8 cellular contexts compared by ENCODE assay signal in genomic region chr14:39169541-39169900, GRCh38. TPM values are rescaled to one million over a fixed set of nuclear protein-coding genes. Genes with fewer than 3 reads are reported as not detected.
DNase-seq lines count a peak whose midpoint lies in the region; ATAC-seq and TF ChIP-seq lines count a peak whose summit lies in the region.

No MANE protein-coding gene starts in this region.

- H3K27ac ChIP-seq in OCI-LY7 (ENCODE audit: low read depth, low read length, poor library complexity, severe bottlenecking) = peak overlapping the region; percentile 75
- peak overlapping the region; percentile 94 for H3K27ac ChIP-seq in effector memory CD4-positive, alpha-beta T cell (ENCODE audit: insufficient read depth, low read length, poor library complexity, severe bottlenecking)

- H3K9me2 ChIP-seq in OCI-LY7 (ENCODE audit: insufficient read depth, low read length) = no peaks in the 10 kb centered on the region

- intact Hi-C loops in OCI-LY7 (cut with micrococcal nuclease; ENCODE audit: unreplicated experiment) = no loop called here

- H3K4me3 Mint-ChIP-seq in activated T-cell treated with anti-CD3 and anti-CD28 coated beads, Interleukin-2, amount 50 U/mL, for 24 hours = peak overlapping the region; percentile 94

- no peak for ATAC-seq in HG03039 (IDR thresholded peaks at IDR 0.05; ENCODE audit: unreplicated experiment)

- H3K27ac Mint-ChIP-seq in activated T-cell treated with anti-CD3 and anti-CD28 coated beads, Interleukin-2, amount 50 U/mL, for 24 hours = peak overlapping the region; percentile 97

- POLR2A ChIA-PET in OCI-LY7 (lab: Charles Lee) = interaction anchor here (0.9 to 1.6 kb wide), 11 partner anchors 9 to 66 kb away, joined by 3 to 15 read pairs (median 4); partner anchors contain the start of genes GEMIN2 and SEC23A

- no peaks in the 10 kb centered on the region for H3K27me3 Mint-ChIP-seq in activated T-cell treated with anti-CD3 and anti-CD28 coated beads, Interleukin-2, amount 50 U/mL, for 24 hours

- no peak for DNase-seq in activated T-cell treated with anti-CD3 and anti-CD28 coated beads, Interleukin-2, amount 50 U/mL, for 24 hours
- no peak for DNase-seq in activated T-cell treated with anti-CD3 and anti-CD28 coated beads, Interleukin-2, amount 50 U/mL, for 48 hours
- no peak for DNase-seq in OCI-LY7 (ENCODE audit: low spot score)
- DNase-seq in effector memory CD4-positive, alpha-beta T cell = no peak
- DNase-seq in myocyte (ENCODE audit: low read depth) = peak; percentile 14
- DNase-seq in NCI-H446 (lab: John Stamatoyannopoulos, UW) = no peak
- no peak for DNase-seq in DMS 273 (lab: John Stamatoyannopoulos, UW; ENCODE audit: unreplicated experiment)

- H3K4me1 Mint-ChIP-seq in activated T-cell treated with anti-CD3 and anti-CD28 coated beads, Interleukin-2, amount 50 U/mL, for 24 hours (ENCODE audit: low read depth) = peaks cover 50% of the 10 kb centered on the region

- peaks cover 49% of the 10 kb centered on the region for H3K79me2 ChIP-seq in OCI-LY7 (ENCODE audit: insufficient read depth, low read depth, low read length)

- H3K4me3 ChIP-seq in OCI-LY7 (ENCODE audit: low read depth, low read length, poor library complexity, severe bottlenecking) = peak overlapping the region; percentile 87
- H3K4me3 ChIP-seq in effector memory CD4-positive, alpha-beta T cell (ENCODE audit: insufficient read depth, low read depth, low read length, poor library complexity, severe bottlenecking) = peak overlapping the region; percentile 94

- no TSS peak for BruUV-seq in OCI-LY7 (replicated peaks; lab: Mats Ljungman, UMichigan)

- H2AFZ ChIP-seq in OCI-LY7 (ENCODE audit: low read length) = peak overlapping the region; percentile 80; the same call in 1 of the 2 replicates

- H3K4me2 ChIP-seq in OCI-LY7 (ENCODE audit: low read length) = peak overlapping the region; percentile 96

- no peaks in the 10 kb centered on the region for H3K9me3 Mint-ChIP-seq in activated T-cell treated with anti-CD3 and anti-CD28 coated beads, Interleukin-2, amount 50 U/mL, for 24 hours

- H4K20me1 ChIP-seq in OCI-LY7 (ENCODE audit: insufficient read depth, low read length) = no peaks in the 10 kb centered on the region

- no peaks in the 10 kb centered on the region for H3K27me3 ChIP-seq in effector memory CD4-positive, alpha-beta T cell (replicated peaks; ENCODE audit: control insufficient read depth, insufficient read depth, low read length, poor library complexity, severe bottlenecking)

- H3K36me3 ChIP-seq in OCI-LY7 (ENCODE audit: insufficient read depth, low read length) = peaks cover 28% of the 10 kb centered on the region
- H3K36me3 ChIP-seq in effector memory CD4-positive, alpha-beta T cell (ENCODE audit: control insufficient read depth, insufficient read depth, low read length) = no peaks in the 10 kb centered on the region

- peaks cover 56% of the 10 kb centered on the region for H3K4me1 ChIP-seq in OCI-LY7 (ENCODE audit: insufficient read depth, low read length, poor library complexity, severe bottlenecking)
- peaks cover 12% of the 10 kb centered on the region for H3K4me1 ChIP-seq in effector memory CD4-positive, alpha-beta T cell (ENCODE audit: control insufficient read depth, insufficient read depth, low read length, poor library complexity, severe bottlenecking)

- H3K36me3 Mint-ChIP-seq in activated T-cell treated with anti-CD3 and anti-CD28 coated beads, Interleukin-2, amount 50 U/mL, for 24 hours (ENCODE audit: low read depth) = peaks cover 31% of the 10 kb centered on the region

- no peaks in the 10 kb centered on the region for H3K9me3 ChIP-seq in OCI-LY7 (ENCODE audit: low read length)
- H3K9me3 ChIP-seq in effector memory CD4-positive, alpha-beta T cell (ENCODE audit: control insufficient read depth, low read length) = no peaks in the 10 kb centered on the region

- CTCF ChIA-PET in OCI-LY7 (lab: Charles Lee; ENCODE audit: unreplicated experiment) = interaction anchor here (1.2 kb wide), 1 partner anchor 97 kb away, joined by 3 read pairs; no protein-coding TSS in a partner anchor

- no peak for TF ChIP-seq CTCF in OCI-LY7 (conservative IDR thresholded peaks at IDR 0.05; ENCODE audit: low read length)

RNA-seq across cellular contexts. Expression of gene TRAPPC6B, which starts 0.6 kb away (rescaled TPM):
- total RNA-seq in OCI-LY7 (2014; rRNA removed; shearing (Covaris generic)) = 21.0 and 30.3 TPM in 2 replicates
- 27.2 and 30.7 TPM in 2 replicates for total RNA-seq in OCI-LY7 (2022)
- total RNA-seq in myocyte = 20.3 and 26.2 TPM in 2 replicates
- 13.0 TPM for polyA plus RNA-seq in myocyte (2012)

RNA-seq across cellular contexts. Expression of gene PNN, which starts 5.5 kb away (rescaled TPM):
- total RNA-seq in OCI-LY7 (2014; rRNA removed; shearing (Covaris generic)) = 93.5 and 137 TPM in 2 replicates
- total RNA-seq in OCI-LY7 (2022) (187 and 214 TPM in 2 replicates), myocyte (24.0 and 30.3 TPM in 2 replicates)
- polyA plus RNA-seq in myocyte (2012) = 32.0 TPM

RNA-seq across cellular contexts. Expression of gene GEMIN2, which starts 55.4 kb away (rescaled TPM):
- total RNA-seq in OCI-LY7 (2014; rRNA removed; shearing (Covaris generic)) = 53.4 and 72.0 TPM in 2 replicates
- 46.2 and 47.1 TPM in 2 replicates for total RNA-seq in OCI-LY7 (2022)
- total RNA-seq in myocyte = 21.1 and 37.9 TPM in 2 replicates
- polyA plus RNA-seq in myocyte (2012) = 12.8 TPM
